Comparison of ENCODE assay signal across 8 cellular contexts in genomic region chr4:41661447-41662076, GRCh38.
A peak's percentile ranks its signal among the peaks of the same experiment; 100 is the strongest.
DNase-seq lines count a peak whose midpoint lies in the region; ATAC-seq, FAIRE-seq and TF ChIP-seq lines count a peak whose summit lies in the region.

No MANE protein-coding gene starts in this region.

- H3K9ac ChIP-seq in adipocyte (ENCODE audit: low read length), result no peak overlapping the region

- no peaks in the 10 kb centered on the region for H3K79me2 ChIP-seq in OCI-LY7 (ENCODE audit: insufficient read depth, low read depth, low read length)

- no peak for DNase-seq in GM06990 (ENCODE audit: extremely low read depth, insufficient read length)
- peak; percentile 46 for DNase-seq in OCI-LY7 (ENCODE audit: low spot score)
- peak; percentile 84 for DNase-seq in adipocyte (ENCODE audit: low read depth)
- peak; percentile 57 for DNase-seq in left cardiac atrium
- DNase-seq in retina, result peak; percentile 63
- no peak for DNase-seq in effector memory CD8-positive, alpha-beta T cell

- H3K27me3 ChIP-seq in GM06990 (replicated peaks; ENCODE audit: control insufficient read depth, insufficient read depth, low read length) (no peaks in the 10 kb centered on the region; the same call in 1 of the 2 replicates), adipocyte (replicated peaks; ENCODE audit: control insufficient read depth, insufficient read depth, low read length) (no peaks in the 10 kb centered on the region)

- H3K9me3 ChIP-seq in OCI-LY7 (ENCODE audit: low read length) (no peaks in the 10 kb centered on the region), adipocyte (ENCODE audit: control insufficient read depth, low read length) (no peaks in the 10 kb centered on the region)

- FAIRE-seq in A204.1 (lab: Jason Lieb, UNC), result peak; percentile 99

- H2AFZ ChIP-seq in OCI-LY7 (ENCODE audit: low read length), result no peak overlapping the region

- ATAC-seq in HG03460 (IDR thresholded peaks at IDR 0.05; ENCODE audit: unreplicated experiment) (peak; percentile 65), left cardiac atrium (peak in 1 of 2 donors; percentile 75)
- ATAC-seq in effector memory CD8-positive, alpha-beta T cell (replicated peaks), result no peak

- no peaks in the 10 kb centered on the region for H4K20me1 ChIP-seq in OCI-LY7 (ENCODE audit: insufficient read depth, low read length)

- intact Hi-C loops in OCI-LY7 (cut with micrococcal nuclease; ENCODE audit: unreplicated experiment) (loop anchor here (1.0 to 10.0 kb wide), 3 partner anchors 380 to 927 kb away; no protein-coding TSS in a partner anchor), left cardiac atrium (cut with DNase I) (loop anchor here in 1 of 2 donors (5.0 kb wide), 1 partner anchor 379 kb away; no protein-coding TSS in a partner anchor)

- CTCF ChIA-PET in OCI-LY7 (lab: Charles Lee; ENCODE audit: unreplicated experiment), result no interaction called here

- TF ChIP-seq CTCF in GM06990 (IDR thresholded peaks at IDR 0.05; ENCODE audit: insufficient read depth, low read length, poor library complexity, severe bottlenecking), result peak; percentile 93
- TF ChIP-seq CTCF in OCI-LY7 (conservative IDR thresholded peaks at IDR 0.05; ENCODE audit: low read length), result peak; percentile 99

- POLR2A ChIA-PET in OCI-LY7 (lab: Charles Lee), result no interaction called here

- H3K4me3 Mint-ChIP-seq in effector memory CD8-positive, alpha-beta T cell, result no peak overlapping the region

- H3K4me1 ChIP-seq in OCI-LY7 (ENCODE audit: insufficient read depth, low read length, poor library complexity, severe bottlenecking), result no peaks in the 10 kb centered on the region
- H3K4me1 ChIP-seq in adipocyte (ENCODE audit: control insufficient read depth, insufficient read depth, low read length), result no peaks in the 10 kb centered on the region

- H3K27me3 Mint-ChIP-seq in effector memory CD8-positive, alpha-beta T cell, result peaks cover 0 to 5% of the 10 kb centered on the region in 2 donors

- BruUV-seq in OCI-LY7 (replicated peaks; lab: Mats Ljungman, UMichigan), result no TSS peak

- H3K4me1 Mint-ChIP-seq in effector memory CD8-positive, alpha-beta T cell (ENCODE audit: low read depth in 2 of 2), result no peaks in the 10 kb centered on the region

- no peak overlapping the region for H3K4me2 ChIP-seq in OCI-LY7 (ENCODE audit: low read length)

- no peaks in the 10 kb centered on the region for H3K9me3 Mint-ChIP-seq in effector memory CD8-positive, alpha-beta T cell

- no peak overlapping the region for H3K27ac ChIP-seq in OCI-LY7 (ENCODE audit: low read depth, low read length, poor library complexity, severe bottlenecking)

- H3K4me3 ChIP-seq in GM06990 (replicated peaks; ENCODE audit: low read depth, low read length) (no peak overlapping the region), OCI-LY7 (ENCODE audit: low read depth, low read length, poor library complexity, severe bottlenecking) (no peak overlapping the region), adipocyte (ENCODE audit: low read length) (no peak overlapping the region)

- no peaks in the 10 kb centered on the region for H3K9me2 ChIP-seq in OCI-LY7 (ENCODE audit: insufficient read depth, low read length)

- H3K36me3 Mint-ChIP-seq in effector memory CD8-positive, alpha-beta T cell (ENCODE audit: insufficient read depth), result no peaks in the 10 kb centered on the region

- H3K27ac Mint-ChIP-seq in effector memory CD8-positive, alpha-beta T cell, result no peak overlapping the region

- H3K36me3 ChIP-seq in GM06990 (ENCODE audit: control insufficient read depth, insufficient read depth, low read length) (no peaks in the 10 kb centered on the region), OCI-LY7 (ENCODE audit: insufficient read depth, low read length) (no peaks in the 10 kb centered on the region), adipocyte (ENCODE audit: control insufficient read depth, insufficient read depth, low read length, severe bottlenecking) (peaks cover 6% of the 10 kb centered on the region)

Comparison
In these comparisons a context has a peak if more than half of its experiments do, and no peak if none do; other contexts are left out.
1. DNase-seq: peak in OCI-LY7 (single experiment), adipocyte (single experiment), left cardiac atrium (single experiment) and retina (single experiment); none in GM06990 (single experiment) and effector memory CD8-positive, alpha-beta T cell (0 of 3).